In genomic region chr12:42059127-42059526, GRCh38 we compare ENCODE assay signal across 4 cellular contexts.
TF ChIP-seq lines count a peak whose summit lies in the region.

No MANE protein-coding gene starts in this region.

TF ChIP-seq in HepG2, 621 proteins besides CTCF, POLR2A, EP300 and RAD21:
- no peak for TF ChIP-seq ZNF292 (CRISPR knock-in tag; IDR thresholded peaks at IDR 0.05; ENCODE audit: borderline replicate concordance, low read depth)
- TF ChIP-seq MAFK (conservative IDR thresholded peaks at IDR 0.05 in 1 of 2, IDR thresholded peaks at IDR 0.05 in 1 of 2; ENCODE audit: low read length in 2 of 2): peak; percentile 44 to 64; a peak in 2 of 4 replicates
- TF ChIP-seq MAFF (IDR thresholded peaks at IDR 0.05; ENCODE audit: low read depth, low read length): peak; percentile 32; the same call in 1 of the 2 replicates

TF ChIP-seq in A549, 52 proteins besides CTCF, POLR2A, EP300 and RAD21:
- TF ChIP-seq, protein P1, sequence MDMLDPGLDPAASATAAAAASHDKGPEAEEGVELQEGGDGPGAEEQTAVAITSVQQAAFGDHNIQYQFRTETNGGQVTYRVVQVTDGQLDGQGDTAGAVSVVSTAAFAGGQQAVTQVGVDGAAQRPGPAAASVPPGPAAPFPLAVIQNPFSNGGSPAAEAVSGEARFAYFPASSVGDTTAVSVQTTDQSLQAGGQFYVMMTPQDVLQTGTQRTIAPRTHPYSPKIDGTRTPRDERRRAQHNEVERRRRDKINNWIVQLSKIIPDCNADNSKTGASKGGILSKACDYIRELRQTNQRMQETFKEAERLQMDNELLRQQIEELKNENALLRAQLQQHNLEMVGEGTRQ (IDR thresholded peaks at IDR 0.05): no peak
- TF ChIP-seq FOSL2 (IDR thresholded peaks at IDR 0.05): no peak
- TF ChIP-seq FOSL2 (CRISPR knock-in tag; IDR thresholded peaks at IDR 0.05): no peak
- TF ChIP-seq, protein P2, sequence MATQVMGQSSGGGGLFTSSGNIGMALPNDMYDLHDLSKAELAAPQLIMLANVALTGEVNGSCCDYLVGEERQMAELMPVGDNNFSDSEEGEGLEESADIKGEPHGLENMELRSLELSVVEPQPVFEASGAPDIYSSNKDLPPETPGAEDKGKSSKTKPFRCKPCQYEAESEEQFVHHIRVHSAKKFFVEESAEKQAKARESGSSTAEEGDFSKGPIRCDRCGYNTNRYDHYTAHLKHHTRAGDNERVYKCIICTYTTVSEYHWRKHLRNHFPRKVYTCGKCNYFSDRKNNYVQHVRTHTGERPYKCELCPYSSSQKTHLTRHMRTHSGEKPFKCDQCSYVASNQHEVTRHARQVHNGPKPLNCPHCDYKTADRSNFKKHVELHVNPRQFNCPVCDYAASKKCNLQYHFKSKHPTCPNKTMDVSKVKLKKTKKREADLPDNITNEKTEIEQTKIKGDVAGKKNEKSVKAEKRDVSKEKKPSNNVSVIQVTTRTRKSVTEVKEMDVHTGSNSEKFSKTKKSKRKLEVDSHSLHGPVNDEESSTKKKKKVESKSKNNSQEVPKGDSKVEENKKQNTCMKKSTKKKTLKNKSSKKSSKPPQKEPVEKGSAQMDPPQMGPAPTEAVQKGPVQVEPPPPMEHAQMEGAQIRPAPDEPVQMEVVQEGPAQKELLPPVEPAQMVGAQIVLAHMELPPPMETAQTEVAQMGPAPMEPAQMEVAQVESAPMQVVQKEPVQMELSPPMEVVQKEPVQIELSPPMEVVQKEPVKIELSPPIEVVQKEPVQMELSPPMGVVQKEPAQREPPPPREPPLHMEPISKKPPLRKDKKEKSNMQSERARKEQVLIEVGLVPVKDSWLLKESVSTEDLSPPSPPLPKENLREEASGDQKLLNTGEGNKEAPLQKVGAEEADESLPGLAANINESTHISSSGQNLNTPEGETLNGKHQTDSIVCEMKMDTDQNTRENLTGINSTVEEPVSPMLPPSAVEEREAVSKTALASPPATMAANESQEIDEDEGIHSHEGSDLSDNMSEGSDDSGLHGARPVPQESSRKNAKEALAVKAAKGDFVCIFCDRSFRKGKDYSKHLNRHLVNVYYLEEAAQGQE (IDR thresholded peaks at IDR 0.05): no peak
- no peak for TF ChIP-seq ZSCAN20 (CRISPR knock-in tag; IDR thresholded peaks at IDR 0.05)
- TF ChIP-seq, protein P3, sequence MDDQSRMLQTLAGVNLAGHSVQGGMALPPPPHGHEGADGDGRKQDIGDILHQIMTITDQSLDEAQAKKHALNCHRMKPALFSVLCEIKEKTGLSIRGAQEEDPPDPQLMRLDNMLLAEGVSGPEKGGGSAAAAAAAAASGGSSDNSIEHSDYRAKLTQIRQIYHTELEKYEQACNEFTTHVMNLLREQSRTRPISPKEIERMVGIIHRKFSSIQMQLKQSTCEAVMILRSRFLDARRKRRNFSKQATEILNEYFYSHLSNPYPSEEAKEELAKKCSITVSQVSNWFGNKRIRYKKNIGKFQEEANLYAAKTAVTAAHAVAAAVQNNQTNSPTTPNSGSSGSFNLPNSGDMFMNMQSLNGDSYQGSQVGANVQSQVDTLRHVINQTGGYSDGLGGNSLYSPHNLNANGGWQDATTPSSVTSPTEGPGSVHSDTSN (IDR thresholded peaks at IDR 0.05): no peak
- no peak for TF ChIP-seq EHF (CRISPR knock-in tag; IDR thresholded peaks at IDR 0.05)
- TF ChIP-seq SREBF2 (IDR thresholded peaks at IDR 0.05): no peak
- TF ChIP-seq HOXB13 (CRISPR knock-in tag; IDR thresholded peaks at IDR 0.05; ENCODE audit: low read depth): no peak
- TF ChIP-seq MAFK (IDR thresholded peaks at IDR 0.05; ENCODE audit: partially characterized antibody): peak; percentile 62

TF ChIP-seq in IMR-90, 13 proteins besides CTCF, POLR2A, EP300 and RAD21:
- TF ChIP-seq MAFK (IDR thresholded peaks at IDR 0.05; ENCODE audit: low read depth, low read length) (0 out of 2 replicates have a peak, but pooled peaks have one; percentile 38), CEBPB (IDR thresholded peaks at IDR 0.05; ENCODE audit: low read depth, low read length) (no peak)

TF ChIP-seq in K562, 482 proteins besides CTCF, POLR2A, EP300 and RAD21:
- no peak for TF ChIP-seq FOXA3 (CRISPR knock-in tag; conservative IDR thresholded peaks at IDR 0.05 in 1 of 2, IDR thresholded peaks at IDR 0.05 in 1 of 2)
- TF ChIP-seq ZNF316 (IDR thresholded peaks at IDR 0.05): peak; percentile 38
